Comparison of ENCODE assay signal across 18 cellular contexts in genomic region chr10:4312046-4312835, GRCh38.
A peak's percentile ranks its signal among the peaks of the same experiment; 100 is the strongest.
DNase-seq lines count a peak whose midpoint lies in the region; ATAC-seq and TF ChIP-seq lines count a peak whose summit lies in the region.
"Had no signal": no experiment of that assay in that cellular context is flagged by ENCODE, and none has a peak within 500 bp of the region (broad histone marks: within the 10 kb centered on the region; RNA-seq: fewer than 3 reads in every experiment).

No MANE protein-coding gene starts in this region.

- no peaks in the 10 kb centered on the region for H3K9me3 Mint-ChIP-seq in chondrocyte (ENCODE audit: low read depth)

- H3K9me2 ChIP-seq in SK-N-SH: no peaks in the 10 kb centered on the region

- WGBS in SK-N-SH (ENCODE audit: low lambda C conversion rate): 81% methylated on average over 4 of the region's 4 CpGs

- H3K79me2 ChIP-seq in SK-N-SH (ENCODE audit: insufficient read depth): no peaks in the 10 kb centered on the region

- H3K36me3 Mint-ChIP-seq in chondrocyte (ENCODE audit: low read depth): no peaks in the 10 kb centered on the region

- H3K4me3 Mint-ChIP-seq in chondrocyte (ENCODE audit: unreplicated experiment): no peak overlapping the region

- H3K27me3 Mint-ChIP-seq in chondrocyte (ENCODE audit: low read depth): no peaks in the 10 kb centered on the region

- H3K4me3 ChIP-seq in SK-N-SH (ENCODE audit: low read depth in 2 of 2, low read length in 1 of 2): no peak overlapping the region
- H3K4me3 ChIP-seq: PC-9 had no signal

- H3F3A ChIP-seq in SK-N-SH (replicated peaks; ENCODE audit: insufficient read depth): no peaks in the 10 kb centered on the region

- POLR2A ChIA-PET in SK-N-SH (lab: Yijun Ruan, JAX): no interaction called here

- 0 out of 2 replicates have a peak overlapping the region, but pooled peaks have one; percentile 4 for H2AFZ ChIP-seq in SK-N-SH (ENCODE audit: low read depth)
- H2AFZ ChIP-seq: PC-9 had no signal

- no peaks in the 10 kb centered on the region for H3K27me3 ChIP-seq in SK-N-SH (ENCODE audit: insufficient read depth)

- H3K4me1 Mint-ChIP-seq in chondrocyte (ENCODE audit: low read depth): peaks cover 44% of the 10 kb centered on the region

- H4K20me1 ChIP-seq in SK-N-SH (ENCODE audit: insufficient read depth): no peaks in the 10 kb centered on the region

- no peaks in the 10 kb centered on the region for H3K36me3 ChIP-seq in SK-N-SH (replicated peaks in 1 of 2; ENCODE audit: control insufficient read depth in 1 of 2, insufficient read depth in 2 of 2, low read length in 1 of 2)

- H3K4me2 ChIP-seq in SK-N-SH: no peak overlapping the region
- H3K4me2 ChIP-seq: PC-9 had no signal

- CTCF ChIA-PET in SK-N-SH (lab: Yijun Ruan, JAX): no interaction called here

- TF ChIP-seq RAD21 in SK-N-SH (IDR thresholded peaks at IDR 0.05; ENCODE audit: low read length): no peak

- H3K9me3 ChIP-seq in SK-N-SH: no peaks in the 10 kb centered on the region

- ATAC-seq in GM19467 (IDR thresholded peaks at IDR 0.05; ENCODE audit: unreplicated experiment) (no peak), HG03432 (IDR thresholded peaks at IDR 0.05; ENCODE audit: unreplicated experiment) (no peak)

- no peaks in the 10 kb centered on the region for H3K4me1 ChIP-seq in SK-N-SH (ENCODE audit: control insufficient read depth in 1 of 2, insufficient read depth in 2 of 2, low read depth in 1 of 2, low read length in 1 of 2)

- TF ChIP-seq CTCF in SK-N-SH (IDR thresholded peaks at IDR 0.05) (no peak), chondrocyte (IDR thresholded peaks at IDR 0.05) (no peak)

- H3K9ac ChIP-seq in SK-N-SH: no peak overlapping the region

- DNase-seq in SK-N-SH (no peak), chondrocyte (ENCODE audit: low spot score) (no peak), kidney glomerular epithelial cell (lab: John Stamatoyannopoulos, UW) (peak; percentile 3), NOMO-1 (lab: John Stamatoyannopoulos, UW; ENCODE audit: unreplicated experiment in 2 of 2) (no peak)
- DNase-seq in stimulated activated CD4-positive, alpha-beta T cell treated with anti-CD3 and anti-CD28 coated beads, Interleukin-2, amount 100 ng/mL, for 24 hours: no peak
- DNase-seq: AML-193, DMS79, KG1, NCI-H1417, NCI-H187, NCI-H2107, NCI-H226, NCI-H524, NCI-H82, PC-9 had no signal

- peak overlapping the region; percentile 19 for H3K27ac Mint-ChIP-seq in chondrocyte (ENCODE audit: unreplicated experiment)

- no peak for TF ChIP-seq EP300 in SK-N-SH (IDR thresholded peaks at IDR 0.05; ENCODE audit: borderline replicate concordance in 1 of 2, low read depth in 1 of 2, low read length in 1 of 2)

- H3K27ac ChIP-seq in SK-N-SH (ENCODE audit: low read depth in 2 of 2, low read length in 1 of 2): no peak overlapping the region
- H3K27ac ChIP-seq: C4-2B, PC-9 had no signal

TF ChIP-seq in SK-N-SH, 30 proteins besides CTCF, POLR2A, EP300 and RAD21:
- TF ChIP-seq NFIC (IDR thresholded peaks at IDR 0.05; ENCODE audit: borderline replicate concordance) (no peak), PBX3 (IDR thresholded peaks at IDR 0.05) (no peak), CHD2 (IDR thresholded peaks at IDR 0.05; ENCODE audit: low read length, partially characterized antibody) (no peak), TEAD4 (IDR thresholded peaks at IDR 0.05; ENCODE audit: borderline replicate concordance, insufficient read depth) (no peak), POLR2AphosphoS5 (IDR thresholded peaks at IDR 0.05; ENCODE audit: low read depth, low read length) (no peak), MXI1 (IDR thresholded peaks at IDR 0.05; ENCODE audit: low read depth, low read length) (no peak)
